Comparison of ENCODE assay signal across 1 cellular context in the genomic region with DNA sequence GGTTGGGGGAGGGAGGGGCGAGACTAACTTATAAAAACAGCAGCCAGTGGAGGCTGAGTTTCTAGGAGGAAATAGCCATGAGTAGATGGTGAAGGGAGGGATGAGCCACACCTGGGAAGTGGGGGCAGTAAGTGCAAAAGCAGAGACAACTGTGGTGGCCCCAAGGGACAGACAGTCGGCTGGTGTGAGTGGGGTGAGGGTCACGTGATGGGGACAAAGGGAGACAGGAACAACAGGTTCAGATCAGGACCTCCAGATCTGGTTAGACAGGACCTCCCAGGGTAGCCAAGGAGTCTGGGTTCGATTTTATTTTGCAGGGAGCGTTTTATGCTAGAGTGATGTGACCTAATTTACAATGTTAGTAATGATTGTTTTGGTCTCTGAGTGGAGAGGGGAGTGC.
TF ChIP-seq lines count a peak whose summit lies in the region.

No MANE protein-coding gene starts in this region.

TF ChIP-seq in K562, 482 proteins besides CTCF, POLR2A, EP300 and RAD21:
- TF ChIP-seq, protein P1, sequence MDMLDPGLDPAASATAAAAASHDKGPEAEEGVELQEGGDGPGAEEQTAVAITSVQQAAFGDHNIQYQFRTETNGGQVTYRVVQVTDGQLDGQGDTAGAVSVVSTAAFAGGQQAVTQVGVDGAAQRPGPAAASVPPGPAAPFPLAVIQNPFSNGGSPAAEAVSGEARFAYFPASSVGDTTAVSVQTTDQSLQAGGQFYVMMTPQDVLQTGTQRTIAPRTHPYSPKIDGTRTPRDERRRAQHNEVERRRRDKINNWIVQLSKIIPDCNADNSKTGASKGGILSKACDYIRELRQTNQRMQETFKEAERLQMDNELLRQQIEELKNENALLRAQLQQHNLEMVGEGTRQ (CRISPR knock-in tag; IDR thresholded peaks at IDR 0.05) = peak; percentile 8; the same call in 1 of the 2 replicates
- TF ChIP-seq, protein P2, sequence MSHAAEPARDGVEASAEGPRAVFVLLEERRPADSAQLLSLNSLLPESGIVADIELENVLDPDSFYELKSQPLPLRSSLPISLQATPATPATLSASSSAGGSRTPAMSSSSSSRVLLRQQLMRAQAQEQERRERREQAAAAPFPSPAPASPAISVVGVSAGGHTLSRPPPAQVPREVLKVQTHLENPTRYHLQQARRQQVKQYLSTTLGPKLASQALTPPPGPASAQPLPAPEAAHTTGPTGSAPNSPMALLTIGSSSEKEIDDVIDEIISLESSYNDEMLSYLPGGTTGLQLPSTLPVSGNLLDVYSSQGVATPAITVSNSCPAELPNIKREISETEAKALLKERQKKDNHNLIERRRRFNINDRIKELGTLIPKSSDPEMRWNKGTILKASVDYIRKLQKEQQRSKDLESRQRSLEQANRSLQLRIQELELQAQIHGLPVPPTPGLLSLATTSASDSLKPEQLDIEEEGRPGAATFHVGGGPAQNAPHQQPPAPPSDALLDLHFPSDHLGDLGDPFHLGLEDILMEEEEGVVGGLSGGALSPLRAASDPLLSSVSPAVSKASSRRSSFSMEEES (CRISPR knock-in tag; IDR thresholded peaks at IDR 0.05) = peak; percentile 69
- no peak for TF ChIP-seq ELF2 (CRISPR knock-in tag; IDR thresholded peaks at IDR 0.05)
